In genomic region chr15:99305761-99306505, GRCh38 we compare ENCODE assay signal across 10 cellular contexts. TPM values are rescaled to one million over a fixed set of nuclear protein-coding genes. Genes with fewer than 3 reads are reported as not detected.
DNase-seq lines count a peak whose midpoint lies in the region; ATAC-seq and TF ChIP-seq lines count a peak whose summit lies in the region.
"Had no signal": no experiment of that assay in that cellular context is flagged by ENCODE, and none has a peak within 500 bp of the region (broad histone marks: within the 10 kb centered on the region; RNA-seq: fewer than 3 reads in every experiment).

No MANE protein-coding gene starts in this region.

- H3K36me3 Mint-ChIP-seq in H9 (ENCODE audit: insufficient read depth in 1 of 3, low read depth in 3 of 3), result peaks cover 0 to 8% (median 5%) of the 10 kb centered on the region in 3 experiments; a peak in 4 of 7 replicates
- H3K36me3 Mint-ChIP-seq in activated naive CD4-positive, alpha-beta T cell treated with anti-CD3 and anti-CD28 coated beads for 36 hours (ENCODE audit: low read depth), result peaks cover 1% of the 10 kb centered on the region

- no peaks in the 10 kb centered on the region for H3K79me2 ChIP-seq in H9 (ENCODE audit: insufficient read depth, low read length)

- H3K23ac ChIP-seq in H9 (ENCODE audit: insufficient read length, low read depth, low read length), result no peak overlapping the region

- TF ChIP-seq POLR2A in gastrocnemius medialis (IDR thresholded peaks at IDR 0.05), result no peak

- H3T11ph ChIP-seq in H9 (ENCODE audit: low read length), result no peak overlapping the region

- peaks cover 29 to 33% of the 10 kb centered on the region in 2 experiments for H3K4me1 Mint-ChIP-seq in H9
- no peaks in the 10 kb centered on the region for H3K4me1 Mint-ChIP-seq in activated naive CD4-positive, alpha-beta T cell treated with anti-CD3 and anti-CD28 coated beads for 36 hours (ENCODE audit: low read depth)

- in situ Hi-C loops in gastrocnemius medialis (cut with MboI; ENCODE audit: low sequenced_read_pairs in 4 of 4), result no loop called here

- no peak overlapping the region for H3K4ac ChIP-seq in H9 (ENCODE audit: low read depth, low read length)

- H3K9ac ChIP-seq in NT2/D1 (ENCODE audit: insufficient read length, low read depth) (no peak overlapping the region), H9 (ENCODE audit: extremely low read depth, insufficient read length, low read length) (no peak overlapping the region)

- peak overlapping the region in 1 of 3 experiments; percentile 53; a peak in 1 of 7 replicates for H3K27ac Mint-ChIP-seq in H9
- H3K27ac Mint-ChIP-seq in activated naive CD4-positive, alpha-beta T cell treated with anti-CD3 and anti-CD28 coated beads for 36 hours, result no peak overlapping the region

- H3K36me3 ChIP-seq in HEK293 (ENCODE audit: control insufficient read depth in 2 of 2, insufficient read depth in 1 of 2, low read length in 2 of 2) (no peaks in the 10 kb centered on the region; a peak in 1 of 3 replicates), NT2/D1 (ENCODE audit: insufficient read depth, insufficient read length, low read length) (no peaks in the 10 kb centered on the region), gastrocnemius medialis (no peaks in the 10 kb centered on the region)

- H2BK12ac ChIP-seq in H9 (ENCODE audit: insufficient read length, low read depth, low read length), result no peak overlapping the region

- no peaks in the 10 kb centered on the region for H3K23me2 ChIP-seq in H9 (ENCODE audit: insufficient read length, low read depth, low read length, poor library complexity, severe bottlenecking)

- DNase-seq in NT2/D1 (ENCODE audit: low read depth, low spot score), result peak; percentile 18
- peak; percentile 81 for DNase-seq in fibroblast of the conjunctiva (ENCODE audit: low read depth)
- peak; percentile 84 to 92 for DNase-seq in gastrocnemius medialis
- no peak for DNase-seq in H9
- no peak for DNase-seq in activated naive CD4-positive, alpha-beta T cell treated with anti-CD3 and anti-CD28 coated beads for 36 hours

- H3K27ac ChIP-seq in HEK293 (ENCODE audit: extremely low read depth, low read depth, low read length), result peak overlapping the region; percentile 75; the same call in 1 of the 2 replicates
- peak overlapping the region; percentile 76 to 85 (median 83) for H3K27ac ChIP-seq in gastrocnemius medialis
- H3K27ac ChIP-seq in H9 (ENCODE audit: insufficient read length, low read depth, low read length), result no peak overlapping the region

- CTCF ChIA-PET in HEK293 (lab: Yijun Ruan, JAX), result interaction anchor here (0.5 to 3.3 kb wide), 10 partner anchors 25 to 450 kb away, joined by 3 to 13 read pairs (median 3); partner anchors contain the start of gene SYNM
- CTCF ChIA-PET in activated naive CD4-positive, alpha-beta T cell treated with anti-CD3 and anti-CD28 coated beads for 36 hours (lab: Charles Lee), result interaction anchor here (0.9 kb wide), 1 partner anchor 25 kb away, joined by 3 read pairs; no protein-coding TSS in a partner anchor

- H2BK20ac ChIP-seq in H9 (ENCODE audit: low read depth, low read length, poor library complexity, severe bottlenecking), result no peak overlapping the region

- H3K79me1 ChIP-seq in H9 (ENCODE audit: insufficient read depth, low read depth, low read length, poor library complexity, severe bottlenecking), result no peaks in the 10 kb centered on the region

- H3K4me1 ChIP-seq in HEK293 (ENCODE audit: control insufficient read depth, insufficient read depth, low read length) (peaks cover 33% of the 10 kb centered on the region), NT2/D1 (ENCODE audit: insufficient read depth, insufficient read length) (peaks cover 5% of the 10 kb centered on the region), gastrocnemius medialis (peaks cover 46 to 53% of the 10 kb centered on the region in 2 donors), H9 (ENCODE audit: insufficient read depth, low read length) (peaks cover 13% of the 10 kb centered on the region)

- H2BK120ac ChIP-seq in H9 (ENCODE audit: low read depth, low read length, poor library complexity, severe bottlenecking), result no peak overlapping the region

- no CpG with 5 or more reads among the region's 8 CpGs for WGBS in H9 (ENCODE audit: extremely low coverage, insufficient read length, low lambda C conversion rate)

- ATAC-seq in gastrocnemius medialis (peak; percentile 89 to 94), GM21515 (IDR thresholded peaks at IDR 0.05; ENCODE audit: unreplicated experiment) (no peak)
- no peak for ATAC-seq in activated CD4-positive, CD25-positive, alpha-beta regulatory T cell treated with anti-CD3 and anti-CD28 coated beads, Interleukin-2, amount 50 U/mL, for 24 hours

- no peaks in the 10 kb centered on the region for H4K20me1 ChIP-seq in H9 (ENCODE audit: control insufficient read depth, insufficient read depth, insufficient read length)

- POLR2A ChIA-PET in HEK293 (lab: Yijun Ruan, JAX), result interaction anchor here (0.9 to 1.9 kb wide), 3 partner anchors 55 to 427 kb away, joined by 4 to 7 read pairs (median 5); partner anchors contain the start of genes LRRC28, LYSMD4 and MEF2A

- no peak overlapping the region for H3K56ac ChIP-seq in H9 (ENCODE audit: insufficient read length, low read depth, low read length)

- no peak overlapping the region for H4K91ac ChIP-seq in H9 (ENCODE audit: insufficient read length, low read depth, low read length)

- no peak overlapping the region for H4K5ac ChIP-seq in H9 (ENCODE audit: insufficient read length, low read depth, low read length)

- no peak overlapping the region for H2AFZ ChIP-seq in H9 (ENCODE audit: low read length)

- H3K4me2 ChIP-seq in H9 (ENCODE audit: insufficient read depth, insufficient read length, low read length), result no peak overlapping the region

- H3K4me3 ChIP-seq in HEK293 (ENCODE audit: low read depth, low read length) (no peak overlapping the region; the same call in 1 of the 2 replicates), NT2/D1 (ENCODE audit: insufficient read length, low read depth) (no peak overlapping the region), gastrocnemius medialis (peak overlapping the region in 3 of 4 donors; percentile 36 to 44 (median 37))
- H3K4me3 ChIP-seq: lung had no signal

- H3K18ac ChIP-seq in H9 (ENCODE audit: insufficient read length, low read depth, low read length), result no peak overlapping the region

- no peaks in the 10 kb centered on the region for H3K27me3 Mint-ChIP-seq in H9 (ENCODE audit: low read depth)
- no peaks in the 10 kb centered on the region for H3K27me3 Mint-ChIP-seq in activated naive CD4-positive, alpha-beta T cell treated with anti-CD3 and anti-CD28 coated beads for 36 hours (ENCODE audit: low read depth)
- H3K27me3 Mint-ChIP-seq: stimulated activated naive CD8-positive, alpha-beta T cell treated with anti-CD3 and anti-CD28 coated beads, Interleukin-15, Interleukin-2, amounts not matched to agents 100 ng/mL and 50 ng/mL, for 24 hours had no signal

- H3K27me3 ChIP-seq in NT2/D1 (ENCODE audit: insufficient read depth, insufficient read length) (no peaks in the 10 kb centered on the region), gastrocnemius medialis (no peaks in the 10 kb centered on the region), H9 (ENCODE audit: insufficient read depth, low read length) (no peaks in the 10 kb centered on the region)

- H3K9me3 ChIP-seq in HEK293 (ENCODE audit: control insufficient read depth, insufficient read depth, low read depth, low read length) (no peaks in the 10 kb centered on the region), NT2/D1 (ENCODE audit: insufficient read depth, low read length) (no peaks in the 10 kb centered on the region), gastrocnemius medialis (no peaks in the 10 kb centered on the region), H9 (ENCODE audit: control insufficient read depth, low read depth, low read length) (no peaks in the 10 kb centered on the region)

- H3K4me3 Mint-ChIP-seq in H9, result 0 out of 5 replicates have a peak overlapping the region, but pooled peaks of 1 of the 2 experiments have one; percentile 32
- no peak overlapping the region for H3K4me3 Mint-ChIP-seq in activated naive CD4-positive, alpha-beta T cell treated with anti-CD3 and anti-CD28 coated beads for 36 hours
- H3K4me3 Mint-ChIP-seq: stimulated activated naive CD8-positive, alpha-beta T cell treated with anti-CD3 and anti-CD28 coated beads, Interleukin-15, Interleukin-2, amounts not matched to agents 100 ng/mL and 50 ng/mL, for 24 hours had no signal

- H3K9me3 Mint-ChIP-seq in H9, result no peaks in the 10 kb centered on the region
- H3K9me3 Mint-ChIP-seq in activated naive CD4-positive, alpha-beta T cell treated with anti-CD3 and anti-CD28 coated beads for 36 hours, result no peaks in the 10 kb centered on the region
- H3K9me3 Mint-ChIP-seq: stimulated activated naive CD8-positive, alpha-beta T cell treated with anti-CD3 and anti-CD28 coated beads, Interleukin-15, Interleukin-2, amounts not matched to agents 100 ng/mL and 50 ng/mL, for 24 hours had no signal

- TF ChIP-seq CTCF in HEK293 (tag by site-specific recombination; IDR thresholded peaks at IDR 0.05) (no peak), gastrocnemius medialis (IDR thresholded peaks at IDR 0.05 in 4 of 5, conservative IDR thresholded peaks at IDR 0.05 in 1 of 5) (no peak), H9 (conservative IDR thresholded peaks at IDR 0.05) (no peak)

- H2BK5ac ChIP-seq in H9 (ENCODE audit: insufficient read length, low read length), result no peak overlapping the region

- H2AK5ac ChIP-seq in H9 (ENCODE audit: insufficient read length, low read length), result no peak overlapping the region

- intact Hi-C loops in gastrocnemius medialis (cut with DNase I; ENCODE audit: low total_unique reads), result loop anchor here (2.0 kb wide), 1 partner anchor 19 kb away; no protein-coding TSS in a partner anchor
- intact Hi-C loops in activated naive CD4-positive, alpha-beta T cell treated with anti-CD3 and anti-CD28 coated beads for 36 hours (cut with micrococcal nuclease), result no loop called here

- no peak overlapping the region for H3K14ac ChIP-seq in H9 (ENCODE audit: insufficient read depth, low read length)

- no peak overlapping the region for H4K8ac ChIP-seq in H9 (replicated peaks; ENCODE audit: insufficient read length, low read depth, low read length)

- H2BK15ac ChIP-seq in H9 (ENCODE audit: low read depth, low read length), result no peak overlapping the region

TF ChIP-seq in HEK293, 187 proteins besides CTCF, POLR2A, EP300 and RAD21 (continues in another document):
- TF ChIP-seq ZNF404 (tag by site-specific recombination; IDR thresholded peaks at IDR 0.05) (no peak), SCRT1 (tag by site-specific recombination; IDR thresholded peaks at IDR 0.05; ENCODE audit: borderline replicate concordance) (no peak), ZNF600 (tag by site-specific recombination; IDR thresholded peaks at IDR 0.05) (no peak), YY2 (tag by site-specific recombination; IDR thresholded peaks at IDR 0.05) (no peak), ZNF561 (tag by site-specific recombination; IDR thresholded peaks at IDR 0.05; ENCODE audit: borderline replicate concordance) (peak; percentile 80; the same call in 1 of the 2 replicates)

RNA-seq across cellular contexts. Expression of gene LRRC28, which starts 54.7 kb away (rescaled TPM):
- total RNA-seq in gastrocnemius medialis (10 to 100 TPM; 22.0 to 48.5 (median 36.9) TPM), H9 (2021) (15.0 and 17.6 TPM in 2 replicates)
- total RNA-seq in activated naive CD4-positive, alpha-beta T cell treated with anti-CD3 and anti-CD28 coated beads for 36 hours, result 10 to 100 TPM; 15.8 to 18.9 TPM

RNA-seq across cellular contexts. Expression of gene TTC23, which starts 56.6 kb away (rescaled TPM):
- total RNA-seq in gastrocnemius medialis (1 to 10 TPM; 5.6 to 9.9 (median 7.7) TPM), H9 (2021) (12.2 and 14.3 TPM in 2 replicates)
- 1 to 10 TPM; 4.6 to 5.5 TPM for total RNA-seq in activated naive CD4-positive, alpha-beta T cell treated with anti-CD3 and anti-CD28 coated beads for 36 hours

Comparison
In these comparisons a context has a peak if more than half of its experiments do, and no peak if none do; other contexts are left out.
1. H3K4me3 ChIP-seq: peak in gastrocnemius medialis (3 of 4); none in HEK293 (single experiment) and NT2/D1 (single experiment).
2. DNase-seq: peak in NT2/D1 (single experiment), fibroblast of the conjunctiva (single experiment) and gastrocnemius medialis (2 of 2); none in H9 (single experiment) and activated naive CD4-positive, alpha-beta T cell treated with anti-CD3 and anti-CD28 coated beads for 36 hours (single experiment).
3. ATAC-seq: peak in gastrocnemius medialis (2 of 2); none in GM21515 (single experiment) and activated CD4-positive, CD25-positive, alpha-beta regulatory T cell treated with anti-CD3 and anti-CD28 coated beads, Interleukin-2, amount 50 U/mL, for 24 hours (0 of 2).